In genomic region chr17:29390856-29391631, GRCh38 we compare ENCODE assay signal across 8 cellular contexts. TPM values are rescaled to one million over a fixed set of nuclear protein-coding genes. Genes with fewer than 3 reads are reported as not detected.
DNase-seq lines count a peak whose midpoint lies in the region; ATAC-seq lines count a peak whose summit lies in the region.

No MANE protein-coding gene starts in this region.

- no peaks in the 10 kb centered on the region for H3K27me3 ChIP-seq in SJSA1 (replicated peaks)

- peak; percentile 2 for ATAC-seq in HG03354 (IDR thresholded peaks at IDR 0.05; ENCODE audit: poor library complexity, severe bottlenecking, unreplicated experiment)
- ATAC-seq in central memory CD8-positive, alpha-beta T cell (replicated peaks; ENCODE audit: extremely low read depth, poor library complexity, severe bottlenecking), result peak; percentile 15
- ATAC-seq in left colon, result peak; percentile 27
- ATAC-seq in stimulated activated naive B cell treated with anti-CD40 and anti-IgM and Interleukin-4, amounts not matched to agents 10 μg/mL and 1 μg/mL and 100 μg/mL, for 72 hours (replicated peaks), result peak; percentile 28 to 34

- peak overlapping the region; percentile 91 for H3K4me3 Mint-ChIP-seq in central memory CD8-positive, alpha-beta T cell
- H3K4me3 Mint-ChIP-seq in stimulated activated naive B cell treated with anti-CD40 and anti-IgM and Interleukin-4, amounts not matched to agents 10 μg/mL and 1 μg/mL and 100 μg/mL, for 72 hours, result peak overlapping the region; percentile 87 to 95

- intact Hi-C loops in left colon (cut with DNase I, micrococcal nuclease), result no loop called here

- H3K36me3 ChIP-seq in SJSA1, result no peaks in the 10 kb centered on the region; the same call in 1 of the 2 replicates

- peak overlapping the region; percentile 93 for H3K4me3 ChIP-seq in SJSA1

- DNase-seq in activated CD4-positive, alpha-beta T cell treated with anti-CD3 and anti-CD28 coated beads for 4 hours, result peak; percentile 1 to 10
- DNase-seq in activated CD4-positive, alpha-beta T cell treated with anti-CD3 and anti-CD28 coated beads, Interleukin-2, amount 50 U/mL, for 1 hour, result no peak
- peak in 1 of 2 experiments; percentile 28 for DNase-seq in SJSA1 (ENCODE audit: low read depth in 1 of 2, low spot score in 2 of 2)
- DNase-seq in central memory CD8-positive, alpha-beta T cell (ENCODE audit: low spot score in 2 of 2), result no peak
- DNase-seq in left colon, result peak in 1 of 2 donors; percentile 33
- no peak for DNase-seq in stimulated activated naive B cell treated with anti-CD40 and anti-IgM and Interleukin-4, amounts not matched to agents 10 μg/mL and 1 μg/mL and 100 μg/mL, for 72 hours
- no peak for DNase-seq in mucosa of gallbladder (ENCODE audit: low spot score)

- H3K36me3 Mint-ChIP-seq in central memory CD8-positive, alpha-beta T cell (ENCODE audit: insufficient read depth), result peaks cover 17% of the 10 kb centered on the region
- peaks cover 7 to 10% of the 10 kb centered on the region in 2 donors for H3K36me3 Mint-ChIP-seq in stimulated activated naive B cell treated with anti-CD40 and anti-IgM and Interleukin-4, amounts not matched to agents 10 μg/mL and 1 μg/mL and 100 μg/mL, for 72 hours

- H3K27ac ChIP-seq in SJSA1, result no peak overlapping the region

- H3K9me3 ChIP-seq in SJSA1 (replicated peaks), result no peaks in the 10 kb centered on the region

- H3K27ac Mint-ChIP-seq in central memory CD8-positive, alpha-beta T cell (ENCODE audit: low read depth), result peak overlapping the region; percentile 94
- peak overlapping the region; percentile 96 for H3K27ac Mint-ChIP-seq in stimulated activated naive B cell treated with anti-CD40 and anti-IgM and Interleukin-4, amounts not matched to agents 10 μg/mL and 1 μg/mL and 100 μg/mL, for 72 hours

- no peaks in the 10 kb centered on the region for H3K9me3 Mint-ChIP-seq in central memory CD8-positive, alpha-beta T cell
- H3K9me3 Mint-ChIP-seq in stimulated activated naive B cell treated with anti-CD40 and anti-IgM and Interleukin-4, amounts not matched to agents 10 μg/mL and 1 μg/mL and 100 μg/mL, for 72 hours, result no peaks in the 10 kb centered on the region

- peaks cover 45% of the 10 kb centered on the region for H3K4me1 Mint-ChIP-seq in central memory CD8-positive, alpha-beta T cell
- H3K4me1 Mint-ChIP-seq in stimulated activated naive B cell treated with anti-CD40 and anti-IgM and Interleukin-4, amounts not matched to agents 10 μg/mL and 1 μg/mL and 100 μg/mL, for 72 hours, result peaks cover 14 to 41% of the 10 kb centered on the region in 2 donors

- H3K27me3 Mint-ChIP-seq in central memory CD8-positive, alpha-beta T cell, result no peaks in the 10 kb centered on the region
- H3K27me3 Mint-ChIP-seq in stimulated activated naive B cell treated with anti-CD40 and anti-IgM and Interleukin-4, amounts not matched to agents 10 μg/mL and 1 μg/mL and 100 μg/mL, for 72 hours, result no peaks in the 10 kb centered on the region

- H3K4me1 ChIP-seq in SJSA1 (replicated peaks), result no peaks in the 10 kb centered on the region

RNA-seq across cellular contexts. Expression of gene TAOK1, which starts 0.9 kb away (rescaled TPM):
- total RNA-seq in SJSA1 (2014; rRNA removed; shearing (Covaris generic)), result 25.2 and 38.4 TPM in 2 replicates
- total RNA-seq in left colon (10 to 100 TPM; 50.6 to 54.9 TPM), mucosa of gallbladder (62.5 TPM)

Comparison
In these comparisons a context has a peak if more than half of its experiments do, and no peak if none do; other contexts are left out.
1. DNase-seq: peak in activated CD4-positive, alpha-beta T cell treated with anti-CD3 and anti-CD28 coated beads for 4 hours (2 of 2); none in activated CD4-positive, alpha-beta T cell treated with anti-CD3 and anti-CD28 coated beads, Interleukin-2, amount 50 U/mL, for 1 hour (single experiment), central memory CD8-positive, alpha-beta T cell (0 of 2), stimulated activated naive B cell treated with anti-CD40 and anti-IgM and Interleukin-4, amounts not matched to agents 10 μg/mL and 1 μg/mL and 100 μg/mL, for 72 hours (single experiment) and mucosa of gallbladder (single experiment).
2. Peak in every context shown above with its lines, with median percentiles within 50 percentile points of each other: ATAC-seq.